ENCODE assay signal across 12 cellular contexts in the genomic region with DNA sequence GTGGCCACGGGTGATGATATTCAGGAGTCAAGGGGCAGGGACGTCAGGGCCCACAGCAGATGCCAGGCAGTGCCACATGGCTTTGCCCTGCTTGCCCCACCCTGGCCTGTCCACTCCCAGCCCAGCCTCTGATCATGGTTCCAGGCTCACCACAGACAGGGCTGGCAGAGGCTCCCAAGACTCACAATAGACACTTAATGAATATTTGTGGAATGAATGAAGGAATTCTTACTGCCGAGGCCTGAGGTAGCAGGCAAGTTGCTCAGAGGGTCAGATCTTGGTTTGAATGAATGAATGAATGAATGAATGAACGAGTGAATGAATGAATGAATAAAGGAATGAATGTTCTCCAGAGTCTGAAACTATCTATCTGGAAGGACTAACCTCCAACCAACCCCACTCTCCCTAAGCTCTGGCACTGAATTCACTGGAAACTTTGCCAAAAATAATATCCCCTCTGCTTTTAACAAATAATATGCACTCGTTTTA.
DNase-seq lines count a peak whose midpoint lies in the region; ATAC-seq and TF ChIP-seq lines count a peak whose summit lies in the region.
"Had no signal": no experiment of that assay in that cellular context is flagged by ENCODE, and none has a peak within 500 bp of the region (broad histone marks: within the 10 kb centered on the region; RNA-seq: fewer than 3 reads in every experiment).

No MANE protein-coding gene starts in this region.

- no peak for TF ChIP-seq POLR2A in breast epithelium (IDR thresholded peaks at IDR 0.05)

- POLR2A ChIA-PET in HEK293 (lab: Yijun Ruan, JAX), result no interaction called here

- ATAC-seq in HG03354 (IDR thresholded peaks at IDR 0.05; ENCODE audit: poor library complexity, severe bottlenecking, unreplicated experiment), result no peak
- ATAC-seq in HG02642 (IDR thresholded peaks at IDR 0.05; ENCODE audit: poor library complexity, unreplicated experiment), result no peak

- H3K9me3 ChIP-seq in HEK293 (ENCODE audit: control insufficient read depth, insufficient read depth, low read depth, low read length) (no peaks in the 10 kb centered on the region), breast epithelium (no peaks in the 10 kb centered on the region), skeletal muscle satellite cell (replicated peaks; ENCODE audit: low read length) (no peaks in the 10 kb centered on the region)
- H3K9me3 ChIP-seq: neutrophil had no signal

- DNase-seq in breast epithelium (ENCODE audit: low spot score in 2 of 2) (no peak), iris pigment epithelial cell (ENCODE audit: low read depth) (peak; percentile 45), NCI-H1105 (lab: John Stamatoyannopoulos, UW) (no peak), HuH-7.5 (ENCODE audit: low spot score) (no peak)
- DNase-seq: activated T-cell treated with anti-CD3 and anti-CD28 coated beads, Interleukin-2, amount 50 U/mL, for 48 hours; NCI-H2107; T-helper 1 cell had no signal

- H3K9ac ChIP-seq in skeletal muscle satellite cell (ENCODE audit: low read depth, low read length), result peak overlapping the region; percentile 50

- H3K4me2 ChIP-seq in skeletal muscle satellite cell (ENCODE audit: low read length), result peak overlapping the region; percentile 34

- no peak overlapping the region for H3K4me3 ChIP-seq in HEK293 (ENCODE audit: low read depth, low read length)
- no peak overlapping the region for H3K4me3 ChIP-seq in breast epithelium
- no peak overlapping the region for H3K4me3 ChIP-seq in skeletal muscle satellite cell (ENCODE audit: low read length)

- intact Hi-C loops in breast epithelium (cut with DNase I; ENCODE audit: low total_unique reads), result no loop called here

- CTCF ChIA-PET in HEK293 (lab: Yijun Ruan, JAX), result interaction anchor here (0.6 to 0.8 kb wide), 2 partner anchors 11 to 59 kb away, joined by 4 to 5 read pairs; no protein-coding TSS in a partner anchor

- peaks cover 26% of the 10 kb centered on the region for H3K4me1 ChIP-seq in HEK293 (ENCODE audit: control insufficient read depth, insufficient read depth, low read length)
- H3K4me1 ChIP-seq in breast epithelium, result peaks cover 28 to 40% of the 10 kb centered on the region in 2 donors
- H3K4me1 ChIP-seq in skeletal muscle satellite cell (ENCODE audit: control insufficient read depth, insufficient read depth, low read length), result peaks cover 58% of the 10 kb centered on the region

- TF ChIP-seq CTCF in HEK293 (tag by site-specific recombination; IDR thresholded peaks at IDR 0.05) (no peak), breast epithelium (IDR thresholded peaks at IDR 0.05) (no peak)

- H3K36me3 ChIP-seq in HEK293 (ENCODE audit: control insufficient read depth in 2 of 2, insufficient read depth in 1 of 2, low read length in 2 of 2) (no peaks in the 10 kb centered on the region), breast epithelium (no peaks in the 10 kb centered on the region), skeletal muscle satellite cell (ENCODE audit: insufficient read depth, low read length) (no peaks in the 10 kb centered on the region)
- H3K36me3 ChIP-seq: neutrophil had no signal

- H3K27me3 ChIP-seq in breast epithelium, result no peaks in the 10 kb centered on the region
- H3K27me3 ChIP-seq in skeletal muscle satellite cell (ENCODE audit: control insufficient read depth, insufficient read depth, low read length), result no peaks in the 10 kb centered on the region
- H3K27me3 ChIP-seq: neutrophil had no signal

- no peak overlapping the region for H3K27ac ChIP-seq in HEK293 (ENCODE audit: extremely low read depth, low read depth, low read length)
- H3K27ac ChIP-seq in breast epithelium, result peak overlapping the region; percentile 86 to 87
- H3K27ac ChIP-seq: neutrophil had no signal

TF ChIP-seq in HEK293, 187 proteins besides CTCF, POLR2A, EP300 and RAD21:
- TF ChIP-seq ZSCAN16 (tag by site-specific recombination; IDR thresholded peaks at IDR 0.05) (peak; percentile 39; the same call in 1 of the 2 replicates), ZNF24 (tag by site-specific recombination; IDR thresholded peaks at IDR 0.05) (peak; percentile 97), ZNF654 (tag by site-specific recombination; IDR thresholded peaks at IDR 0.05; ENCODE audit: low read depth) (no peak), ZNF558 (tag by site-specific recombination; IDR thresholded peaks at IDR 0.05) (no peak), ZNF341 (tag by site-specific recombination; IDR thresholded peaks at IDR 0.05; ENCODE audit: low read depth) (no peak), ZNF76 (tag by site-specific recombination; IDR thresholded peaks at IDR 0.05; ENCODE audit: borderline replicate concordance, low read depth) (no peak), ZNF596 (tag by site-specific recombination; IDR thresholded peaks at IDR 0.05) (peak; percentile 40)
